In genomic region chr2:216635701-216636541, GRCh38 we compare ENCODE assay signal across 9 cellular contexts. TPM values are rescaled to one million over a fixed set of nuclear protein-coding genes. Genes with fewer than 3 reads are reported as not detected.
DNase-seq lines count a peak whose midpoint lies in the region; ATAC-seq and TF ChIP-seq lines count a peak whose summit lies in the region.
"Had no signal": no experiment of that assay in that cellular context is flagged by ENCODE, and none has a peak within 500 bp of the region (broad histone marks: within the 10 kb centered on the region; RNA-seq: fewer than 3 reads in every experiment).

No MANE protein-coding gene starts in this region.

- intact Hi-C loops in mammary epithelial cell (cut with micrococcal nuclease) = loop anchor here (1.0 kb wide), 2 partner anchors 8 to 46 kb away; no protein-coding TSS in a partner anchor
- intact Hi-C loops in uterus (cut with DNase I; ENCODE audit: low total_unique reads) = no loop called here

- DNase-seq in activated naive CD4-positive, alpha-beta T cell treated with anti-CD3 and anti-CD28 coated beads, Interleukin-2, amount 10 ng/mL, durations not matched to agents 7 days and 5 days = no peak
- DNase-seq in activated naive CD4-positive, alpha-beta T cell treated with anti-CD3 and anti-CD28 coated beads, Interleukin-2, amount 50 U/mL, for 72 hours (ENCODE audit: low spot score in 2 of 2) = no peak
- DNase-seq in mammary epithelial cell (peak; percentile 24), uterus (peak in 1 of 2 donors; percentile 29), NCI-H2081 (lab: John Stamatoyannopoulos, UW) (no peak), Kasumi-1 (lab: John Stamatoyannopoulos, UW) (no peak)
- no peak for DNase-seq in effector memory CD4-positive, alpha-beta T cell
- DNase-seq: central memory CD4-positive, alpha-beta T cell had no signal

- peak overlapping the region; percentile 54 for H3K9ac ChIP-seq in mammary epithelial cell (ENCODE audit: insufficient read depth, low read length)
- H3K9ac ChIP-seq in mucosa of rectum (ENCODE audit: low read depth in 1 of 2, low read length in 2 of 2) = peak overlapping the region; percentile 37 to 44

- 12% methylated on average over 5 of the region's 18 CpGs for WGBS in mammary epithelial cell (ENCODE audit: low coverage, missing lambda C conversion rate)

- peak overlapping the region; percentile 61 for H3K27ac ChIP-seq in mammary epithelial cell (ENCODE audit: insufficient read depth, low read depth, low read length)
- peak overlapping the region; percentile 45 to 63 for H3K27ac ChIP-seq in mucosa of rectum (ENCODE audit: low read depth in 2 of 2, low read length in 2 of 2)
- peak overlapping the region; percentile 30 to 59 for H3K27ac ChIP-seq in uterus
- no peak overlapping the region for H3K27ac ChIP-seq in effector memory CD4-positive, alpha-beta T cell (ENCODE audit: insufficient read depth, low read length, poor library complexity, severe bottlenecking)

- H4K20me1 ChIP-seq in mammary epithelial cell (ENCODE audit: insufficient read depth, low read length) = no peaks in the 10 kb centered on the region

- H3K36me3 Mint-ChIP-seq in activated naive CD4-positive, alpha-beta T cell treated with anti-CD3 and anti-CD28 coated beads, Interleukin-2, amount 10 ng/mL, durations not matched to agents 7 days and 5 days = peaks cover 12% of the 10 kb centered on the region
- H3K36me3 Mint-ChIP-seq in activated naive CD4-positive, alpha-beta T cell treated with anti-CD3 and anti-CD28 coated beads, Interleukin-2, amount 50 U/mL, for 72 hours = peaks cover 4 to 7% of the 10 kb centered on the region in 2 donors

- TF ChIP-seq CTCF in mammary epithelial cell (conservative IDR thresholded peaks at IDR 0.05 in 1 of 2, IDR thresholded peaks at IDR 0.05 in 1 of 2; ENCODE audit: extremely low read depth in 1 of 2, insufficient read depth in 1 of 2, low read depth in 1 of 2, low read length in 2 of 2) (no peak), uterus (IDR thresholded peaks at IDR 0.05) (no peak)

- TF ChIP-seq POLR2A in uterus (IDR thresholded peaks at IDR 0.05) = no peak

- H3K36me3 ChIP-seq in mammary epithelial cell (ENCODE audit: insufficient read depth, low read length) = peaks cover 1% of the 10 kb centered on the region
- H3K36me3 ChIP-seq in mucosa of rectum (ENCODE audit: control insufficient read depth in 2 of 2, insufficient read depth in 2 of 2, low read length in 2 of 2) = no peaks in the 10 kb centered on the region
- H3K36me3 ChIP-seq in uterus = no peaks in the 10 kb centered on the region
- no peaks in the 10 kb centered on the region for H3K36me3 ChIP-seq in effector memory CD4-positive, alpha-beta T cell (ENCODE audit: control insufficient read depth, insufficient read depth, low read length)

- in situ Hi-C loops in mammary epithelial cell (cut with MboI; ENCODE audit: low sequenced_read_pairs in 2 of 2) = no loop called here

- H3K4me1 ChIP-seq in mammary epithelial cell (ENCODE audit: insufficient read depth, low read length) (peaks cover 21% of the 10 kb centered on the region), mucosa of rectum (ENCODE audit: control insufficient read depth in 2 of 2, insufficient read depth in 2 of 2, low read length in 2 of 2) (peaks cover 12 to 17% of the 10 kb centered on the region in 2 donors), uterus (no peaks in the 10 kb centered on the region)
- peaks cover 9% of the 10 kb centered on the region for H3K4me1 ChIP-seq in effector memory CD4-positive, alpha-beta T cell (ENCODE audit: control insufficient read depth, insufficient read depth, low read length, poor library complexity, severe bottlenecking)

- H3K9me3 Mint-ChIP-seq in activated naive CD4-positive, alpha-beta T cell treated with anti-CD3 and anti-CD28 coated beads, Interleukin-2, amount 10 ng/mL, durations not matched to agents 7 days and 5 days = no peaks in the 10 kb centered on the region
- no peaks in the 10 kb centered on the region for H3K9me3 Mint-ChIP-seq in activated naive CD4-positive, alpha-beta T cell treated with anti-CD3 and anti-CD28 coated beads, Interleukin-2, amount 50 U/mL, for 72 hours

- H3K79me2 ChIP-seq in mammary epithelial cell (ENCODE audit: insufficient read depth, low read length) = peaks cover 62% of the 10 kb centered on the region

- H3K27me3 Mint-ChIP-seq in activated naive CD4-positive, alpha-beta T cell treated with anti-CD3 and anti-CD28 coated beads, Interleukin-2, amount 10 ng/mL, durations not matched to agents 7 days and 5 days = peaks cover 73% of the 10 kb centered on the region

- H3K27me3 ChIP-seq in mammary epithelial cell (ENCODE audit: insufficient read depth, low read length) = no peaks in the 10 kb centered on the region
- peaks cover 7 to 11% of the 10 kb centered on the region in 2 donors for H3K27me3 ChIP-seq in mucosa of rectum (ENCODE audit: control insufficient read depth in 2 of 2, insufficient read depth in 2 of 2, low read length in 2 of 2)
- H3K27me3 ChIP-seq in uterus = no peaks in the 10 kb centered on the region
- H3K27me3 ChIP-seq in effector memory CD4-positive, alpha-beta T cell (replicated peaks; ENCODE audit: control insufficient read depth, insufficient read depth, low read length, poor library complexity, severe bottlenecking) = peaks cover 19% of the 10 kb centered on the region

- dilution Hi-C loops in mammary epithelial cell (cut with HindIII; ENCODE audit: low sequenced_read_pairs) = no loop called here

- H3K4me2 ChIP-seq in mammary epithelial cell (ENCODE audit: insufficient read depth, low read depth, low read length) = peak overlapping the region; percentile 89

- H3K4me3 ChIP-seq in mammary epithelial cell (replicated peaks in 1 of 3; ENCODE audit: insufficient read depth in 1 of 3, low read depth in 2 of 3, low read length in 3 of 3) = peak overlapping the region; percentile 71 to 93 (median 77)
- no peak overlapping the region for H3K4me3 ChIP-seq in mucosa of rectum (ENCODE audit: low read length in 2 of 2)
- peak overlapping the region; percentile 8 to 55 for H3K4me3 ChIP-seq in uterus
- H3K4me3 ChIP-seq in effector memory CD4-positive, alpha-beta T cell (ENCODE audit: insufficient read depth, low read depth, low read length, poor library complexity, severe bottlenecking) = no peak overlapping the region

- CTCF ChIA-PET in activated naive CD4-positive, alpha-beta T cell treated with anti-CD3 and anti-CD28 coated beads, Interleukin-2, amount 10 ng/mL, durations not matched to agents 7 days and 5 days (lab: Charles Lee) = no interaction called here
- CTCF ChIA-PET in mammary epithelial cell (lab: Charles Lee; ENCODE audit: low non-redundant PET) = interaction anchor here (0.7 kb wide), 2 partner anchors 29 to 116 kb away, joined by 3 to 7 read pairs; no protein-coding TSS in a partner anchor

- H3K27ac Mint-ChIP-seq in activated naive CD4-positive, alpha-beta T cell treated with anti-CD3 and anti-CD28 coated beads, Interleukin-2, amount 10 ng/mL, durations not matched to agents 7 days and 5 days = no peak overlapping the region
- no peak overlapping the region for H3K27ac Mint-ChIP-seq in activated naive CD4-positive, alpha-beta T cell treated with anti-CD3 and anti-CD28 coated beads, Interleukin-2, amount 50 U/mL, for 72 hours

- H3K9me3 ChIP-seq in mammary epithelial cell (replicated peaks; ENCODE audit: insufficient read depth, low read length) (no peaks in the 10 kb centered on the region), mucosa of rectum (ENCODE audit: control insufficient read depth in 2 of 2, low read length in 2 of 2) (no peaks in the 10 kb centered on the region), uterus (no peaks in the 10 kb centered on the region)
- no peaks in the 10 kb centered on the region for H3K9me3 ChIP-seq in effector memory CD4-positive, alpha-beta T cell (ENCODE audit: control insufficient read depth, low read length)

- no TSS peak for BruUV-seq in mammary epithelial cell (replicated peaks; lab: Mats Ljungman, UMichigan)

- H3K4me1 Mint-ChIP-seq in activated naive CD4-positive, alpha-beta T cell treated with anti-CD3 and anti-CD28 coated beads, Interleukin-2, amount 10 ng/mL, durations not matched to agents 7 days and 5 days = peaks cover 32% of the 10 kb centered on the region

- peak overlapping the region; percentile 66 for H2AFZ ChIP-seq in mammary epithelial cell (ENCODE audit: low read depth, low read length)

- ATAC-seq in activated naive CD4-positive, alpha-beta T cell treated with anti-CD3 and anti-CD28 coated beads, Interleukin-2, amount 50 U/mL, for 72 hours = no peak

- peak overlapping the region; percentile 77 for H3K4me3 Mint-ChIP-seq in activated naive CD4-positive, alpha-beta T cell treated with anti-CD3 and anti-CD28 coated beads, Interleukin-2, amount 10 ng/mL, durations not matched to agents 7 days and 5 days

RNA-seq across cellular contexts. Expression of gene IGFBP2, which starts 2.7 kb away (rescaled TPM):
- 10 to 100 TPM in 1 of 2 donors, under 1 TPM in 1; 0.14 to 11.6 TPM for total RNA-seq in activated naive CD4-positive, alpha-beta T cell treated with anti-CD3 and anti-CD28 coated beads, Interleukin-2, amount 50 U/mL, for 72 hours
- total RNA-seq in mammary epithelial cell (1,000 to 10,000 TPM in 1 of 2 donors, 100 to 1,000 TPM in 1; 782 to 1,729 TPM), uterus (100 to 1,000 TPM in 2 of 4 donors, 10 to 100 TPM in 2; 59.5 to 398 (median 102) TPM)
- polyA plus RNA-seq in mammary epithelial cell = 501 TPM
- polyA minus RNA-seq in mammary epithelial cell = 221 TPM

RNA-seq across cellular contexts. Expression of gene IGFBP5, which starts 59.4 kb away (rescaled TPM):
- under 1 TPM in 1 of 2 donors, not detected in 1; 0.02 TPM for total RNA-seq in activated naive CD4-positive, alpha-beta T cell treated with anti-CD3 and anti-CD28 coated beads, Interleukin-2, amount 50 U/mL, for 72 hours
- total RNA-seq in mammary epithelial cell (100 to 1,000 TPM in 1 of 2 donors, under 1 TPM in 1; 0.07 to 266 TPM), uterus (1,000 to 10,000 TPM in 1 of 4 donors, 100 to 1,000 TPM in 3; 480 to 2,812 (median 618) TPM)
- 0.11 TPM for polyA plus RNA-seq in mammary epithelial cell
- polyA minus RNA-seq in mammary epithelial cell = not detected

Comparison
In these comparisons a context has a peak if more than half of its experiments do, and no peak if none do; other contexts are left out.
1. H3K4me3 ChIP-seq: peak in mammary epithelial cell (3 of 3) and uterus (2 of 2); none in mucosa of rectum (0 of 2) and effector memory CD4-positive, alpha-beta T cell (single experiment).
2. RNA of gene IGFBP2, which starts 2.7 kb away (total RNA-seq): 782 to 1,729 TPM in mammary epithelial cell and 59.5 to 398 TPM in uterus; 0.14 to 11.6 TPM in activated naive CD4-positive, alpha-beta T cell treated with anti-CD3 and anti-CD28 coated beads, Interleukin-2, amount 50 U/mL, for 72 hours; every median in the first group is over 4 times any median in the second.